ENCODE assay signal across 1 cellular context in the genomic region with DNA sequence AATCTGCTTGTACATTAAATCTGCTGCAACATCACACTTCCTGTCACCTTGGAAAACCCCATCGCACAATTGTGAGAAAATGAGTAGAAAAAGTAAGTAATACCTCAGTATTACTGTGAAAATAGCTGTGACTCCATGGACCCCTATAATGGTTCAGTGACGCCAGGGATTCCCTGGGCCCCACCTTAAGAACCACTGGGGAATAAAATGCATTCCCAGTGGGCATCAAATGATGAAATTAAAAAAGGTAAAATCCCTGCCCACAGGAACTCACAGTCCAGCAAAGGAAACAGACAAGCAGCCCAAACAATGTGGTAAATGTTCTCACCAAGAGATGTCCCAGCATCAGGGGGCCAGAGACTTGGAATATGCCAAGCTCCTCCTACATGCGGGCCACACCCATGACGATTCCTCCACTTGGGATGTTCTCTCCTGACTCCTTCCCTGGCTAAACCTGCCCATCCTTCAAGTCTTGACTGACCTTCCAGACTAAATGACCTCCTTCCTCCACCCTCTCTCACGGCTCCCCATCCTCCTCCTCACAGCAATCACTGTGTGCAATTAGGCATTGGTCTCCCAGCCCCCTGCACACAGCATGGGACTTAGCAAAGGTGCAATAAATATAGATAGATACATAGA.
TF ChIP-seq lines count a peak whose summit lies in the region.

No MANE protein-coding gene starts in this region.

TF ChIP-seq in IMR-90, 13 proteins besides CTCF, POLR2A, EP300 and RAD21:
- TF ChIP-seq BHLHE40 (IDR thresholded peaks at IDR 0.05; ENCODE audit: low read depth, low read length) (no peak), NFE2L2 (IDR thresholded peaks at IDR 0.05; ENCODE audit: low read depth, low read length) (no peak), MXI1 (IDR thresholded peaks at IDR 0.05; ENCODE audit: borderline replicate concordance, low read depth, low read length) (no peak), MAZ (IDR thresholded peaks at IDR 0.05; ENCODE audit: borderline replicate concordance, low read depth, low read length) (no peak), RFX5 (IDR thresholded peaks at IDR 0.05; ENCODE audit: low read depth, low read length) (no peak), SMC3 (IDR thresholded peaks at IDR 0.05; ENCODE audit: low read depth, low read length) (no peak), RCOR1 (IDR thresholded peaks at IDR 0.05; ENCODE audit: insufficient replicate concordance, low read length) (no peak), FOS (IDR thresholded peaks at IDR 0.05; ENCODE audit: low read depth, low read length) (no peak), MAFK (IDR thresholded peaks at IDR 0.05; ENCODE audit: low read depth, low read length) (no peak), ELK1 (IDR thresholded peaks at IDR 0.05; ENCODE audit: borderline replicate concordance, low read depth, low read length) (no peak), CEBPB (IDR thresholded peaks at IDR 0.05; ENCODE audit: low read depth, low read length) (no peak), CHD1 (IDR thresholded peaks at IDR 0.05; ENCODE audit: low read depth, low read length) (no peak)
- TF ChIP-seq, protein P1, sequence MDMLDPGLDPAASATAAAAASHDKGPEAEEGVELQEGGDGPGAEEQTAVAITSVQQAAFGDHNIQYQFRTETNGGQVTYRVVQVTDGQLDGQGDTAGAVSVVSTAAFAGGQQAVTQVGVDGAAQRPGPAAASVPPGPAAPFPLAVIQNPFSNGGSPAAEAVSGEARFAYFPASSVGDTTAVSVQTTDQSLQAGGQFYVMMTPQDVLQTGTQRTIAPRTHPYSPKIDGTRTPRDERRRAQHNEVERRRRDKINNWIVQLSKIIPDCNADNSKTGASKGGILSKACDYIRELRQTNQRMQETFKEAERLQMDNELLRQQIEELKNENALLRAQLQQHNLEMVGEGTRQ (IDR thresholded peaks at IDR 0.05; ENCODE audit: low read depth, low read length), result no peak
